Comparison of ENCODE assay signal across 23 cellular contexts in the genomic region with DNA sequence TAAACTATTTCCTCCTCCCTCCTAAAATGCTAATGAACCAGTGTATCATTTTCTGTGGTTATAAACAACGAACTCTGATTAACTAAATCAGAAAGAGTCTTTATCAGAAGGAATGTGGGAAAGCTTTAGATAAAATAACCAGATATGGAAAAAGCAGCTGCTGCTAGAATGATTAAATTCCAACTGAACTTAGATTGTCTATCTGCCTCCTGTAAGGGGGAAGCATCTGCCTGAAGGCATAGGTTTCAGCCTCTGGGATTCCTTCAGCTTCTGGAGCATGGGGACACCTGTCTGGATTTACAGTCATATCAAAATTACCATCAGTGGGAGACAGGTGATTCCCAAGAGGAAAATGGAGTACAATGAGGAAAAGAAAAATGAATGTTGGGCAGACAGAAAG.
"Had no signal": no experiment of that assay in that cellular context is flagged by ENCODE, and none has a peak within 500 bp of the region (broad histone marks: within the 10 kb centered on the region; RNA-seq: fewer than 3 reads in every experiment).

No MANE protein-coding gene starts in this region.

- H3K4me3 ChIP-seq: MG63 had no signal

- H3K36me3 ChIP-seq: MG63 had no signal

- DNase-seq: IMR-90, Karpas-422, KG1, MG63, NCI-H1092, NCI-H1105 treated with DMSO at 0.1 percent for 48 hours, NCI-H1417 treated with DMSO at 0.1 percent for 48 hours, NCI-H146, NCI-H1694 treated with DMSO at 0.1 percent for 48 hours, NCI-H1930, NCI-H2081 treated with DMSO at 0.1 percent for 48 hours, NCI-H2171, NCI-H226, NCI-H446, NCI-H510A, NCI-H524 treated with DMSO at 0.1 percent for 48 hours, NCI-H748 treated with DMSO at 0.1 percent for 48 hours, Right ventricle myocardium superior, RPMI8226, SIG-M5, SW 1271, T-cell had no signal

- H3K27me3 ChIP-seq: MG63 had no signal

- H3K9me3 ChIP-seq: MG63 had no signal

- ATAC-seq: HepG2, T-cell had no signal
